Comparison of ENCODE assay signal across 1 cellular context in genomic region chr9:120734607-120735006, GRCh38.
TF ChIP-seq lines count a peak whose summit lies in the region.

No MANE protein-coding gene starts in this region.

TF ChIP-seq in IMR-90, 13 proteins besides CTCF, POLR2A, EP300 and RAD21 (continued from another document):
- TF ChIP-seq MAZ (IDR thresholded peaks at IDR 0.05; ENCODE audit: borderline replicate concordance, low read depth, low read length) = no peak
- no peak for TF ChIP-seq RCOR1 (IDR thresholded peaks at IDR 0.05; ENCODE audit: insufficient replicate concordance, low read length)
- TF ChIP-seq CHD1 (IDR thresholded peaks at IDR 0.05; ENCODE audit: low read depth, low read length) = no peak
- TF ChIP-seq CEBPB (IDR thresholded peaks at IDR 0.05; ENCODE audit: low read depth, low read length) = no peak
- TF ChIP-seq MAFK (IDR thresholded peaks at IDR 0.05; ENCODE audit: low read depth, low read length) = no peak
- TF ChIP-seq, protein P1, sequence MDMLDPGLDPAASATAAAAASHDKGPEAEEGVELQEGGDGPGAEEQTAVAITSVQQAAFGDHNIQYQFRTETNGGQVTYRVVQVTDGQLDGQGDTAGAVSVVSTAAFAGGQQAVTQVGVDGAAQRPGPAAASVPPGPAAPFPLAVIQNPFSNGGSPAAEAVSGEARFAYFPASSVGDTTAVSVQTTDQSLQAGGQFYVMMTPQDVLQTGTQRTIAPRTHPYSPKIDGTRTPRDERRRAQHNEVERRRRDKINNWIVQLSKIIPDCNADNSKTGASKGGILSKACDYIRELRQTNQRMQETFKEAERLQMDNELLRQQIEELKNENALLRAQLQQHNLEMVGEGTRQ (IDR thresholded peaks at IDR 0.05; ENCODE audit: low read depth, low read length) = no peak
- TF ChIP-seq BHLHE40 (IDR thresholded peaks at IDR 0.05; ENCODE audit: low read depth, low read length) = no peak
- no peak for TF ChIP-seq FOS (IDR thresholded peaks at IDR 0.05; ENCODE audit: low read depth, low read length)
- TF ChIP-seq MXI1 (IDR thresholded peaks at IDR 0.05; ENCODE audit: borderline replicate concordance, low read depth, low read length) = no peak
- TF ChIP-seq ELK1 (IDR thresholded peaks at IDR 0.05; ENCODE audit: borderline replicate concordance, low read depth, low read length) = no peak
- no peak for TF ChIP-seq NFE2L2 (IDR thresholded peaks at IDR 0.05; ENCODE audit: low read depth, low read length)
- no peak for TF ChIP-seq SMC3 (IDR thresholded peaks at IDR 0.05; ENCODE audit: low read depth, low read length)
